Comparison of ENCODE assay signal across 2 cellular contexts in genomic region chr19:6955082-6955481, GRCh38.
A peak's percentile ranks its signal among the peaks of the same experiment; 100 is the strongest.
TF ChIP-seq lines count a peak whose summit lies in the region.

No MANE protein-coding gene starts in this region.

TF ChIP-seq in HEK293, 187 proteins besides CTCF, POLR2A, EP300 and RAD21 (continued from another document):
- peak; percentile 66; the same call in 1 of the 2 replicates for TF ChIP-seq ZNF148 (tag by site-specific recombination; IDR thresholded peaks at IDR 0.05; ENCODE audit: borderline replicate concordance)
- TF ChIP-seq ZNF585B (tag by site-specific recombination; IDR thresholded peaks at IDR 0.05): no peak
- 0 out of 2 replicates have a peak, but pooled peaks have one; percentile 9 for TF ChIP-seq BCL6B (tag by site-specific recombination; IDR thresholded peaks at IDR 0.05)
- TF ChIP-seq ZNF837 (tag by site-specific recombination; IDR thresholded peaks at IDR 0.05): no peak
- 0 out of 2 replicates have a peak, but pooled peaks have one; percentile 23 for TF ChIP-seq SALL2 (tag by site-specific recombination; IDR thresholded peaks at IDR 0.05; ENCODE audit: borderline replicate concordance)
- peak; percentile 42; the same call in 1 of the 2 replicates for TF ChIP-seq ZNF311 (tag by site-specific recombination; IDR thresholded peaks at IDR 0.05; ENCODE audit: borderline replicate concordance)
- TF ChIP-seq ZNF513 (tag by site-specific recombination; IDR thresholded peaks at IDR 0.05): peak; percentile 98
- TF ChIP-seq ZNF785 (tag by site-specific recombination; IDR thresholded peaks at IDR 0.05): 0 out of 2 replicates have a peak, but pooled peaks have one; percentile 17
- 0 out of 2 replicates have a peak, but pooled peaks have one; percentile 57 for TF ChIP-seq ZNF248 (tag by site-specific recombination; IDR thresholded peaks at IDR 0.05)

TF ChIP-seq in H1, 55 proteins besides CTCF, POLR2A, EP300 and RAD21 (continued from another document):
- TF ChIP-seq USF2 (IDR thresholded peaks at IDR 0.05; ENCODE audit: low read length) (no peak), EGR1 (IDR thresholded peaks at IDR 0.05; ENCODE audit: borderline replicate concordance, low read depth, low read length) (no peak), RFX5 (IDR thresholded peaks at IDR 0.05; ENCODE audit: borderline replicate concordance, low read depth, low read length) (no peak), ZNF274 (IDR thresholded peaks at IDR 0.05; ENCODE audit: borderline replicate concordance, extremely low read depth, low read length) (no peak)
